8 cellular contexts compared by ENCODE assay signal in the genomic region with DNA sequence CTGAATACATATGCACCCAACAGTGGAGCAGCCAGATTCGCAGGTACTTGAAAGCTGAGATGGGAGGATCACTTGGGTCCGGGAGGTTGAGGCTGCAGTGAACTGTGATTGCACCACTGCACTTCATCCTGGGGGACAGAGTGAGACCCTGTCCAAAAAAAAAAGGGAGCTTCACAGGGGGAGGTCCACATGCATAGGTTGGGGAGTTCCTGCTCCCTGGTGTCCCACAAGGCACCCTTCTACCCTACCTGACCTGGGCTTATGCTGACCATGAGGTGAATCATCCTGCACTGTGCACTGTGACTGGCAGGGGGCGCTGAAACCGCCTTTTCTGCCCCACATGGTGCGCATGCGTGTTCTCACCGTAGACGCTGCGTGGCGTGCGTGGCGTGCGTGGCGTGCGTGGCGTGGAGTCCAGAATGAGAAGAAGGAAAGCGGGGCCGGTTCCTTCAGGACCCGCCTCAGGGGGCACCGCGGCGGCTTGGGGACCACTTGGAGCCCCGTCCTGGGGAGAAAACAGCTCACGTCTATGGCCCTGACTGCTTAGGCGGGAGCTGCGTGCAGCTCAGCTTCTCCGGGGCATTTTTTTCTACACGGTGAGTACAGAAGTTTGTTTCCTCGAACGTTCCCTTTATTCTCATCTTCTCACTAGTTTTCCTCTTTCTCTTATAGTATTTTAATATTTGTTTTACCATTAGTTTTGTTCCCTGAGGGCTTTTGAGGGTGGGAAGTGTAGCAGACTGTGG.
DNase-seq lines count a peak whose midpoint lies in the region; ATAC-seq and TF ChIP-seq lines count a peak whose summit lies in the region.

No MANE protein-coding gene starts in this region.

- H3K79me2 ChIP-seq in neural cell (replicated peaks; ENCODE audit: insufficient read depth, low read length): peaks cover 48% of the 10 kb centered on the region

- H3K27ac ChIP-seq in KOPT-K1 (ENCODE audit: low read depth, low read length, poor library complexity, severe bottlenecking): peak overlapping the region; percentile 65
- peak overlapping the region; percentile 54 for H3K27ac ChIP-seq in neural cell (ENCODE audit: low read length)

- H3K9me3 Mint-ChIP-seq in stimulated activated naive CD8-positive, alpha-beta T cell treated with anti-CD3 and anti-CD28 coated beads, Interleukin-15, amount 100 ng/mL, for 72 hours: no peaks in the 10 kb centered on the region

- no peaks in the 10 kb centered on the region for H3F3A ChIP-seq in neural cell (ENCODE audit: insufficient read depth, low read length, poor library complexity, severe bottlenecking)

- H3K9me3 ChIP-seq in KOPT-K1 (ENCODE audit: insufficient read depth, low read length, poor library complexity, severe bottlenecking) (no peaks in the 10 kb centered on the region), neural cell (ENCODE audit: low read length) (no peaks in the 10 kb centered on the region)

- peak overlapping the region; percentile 80 for H2AFZ ChIP-seq in neural cell (ENCODE audit: low read depth, low read length)

- H3K36me3 ChIP-seq in KOPT-K1 (ENCODE audit: insufficient read depth, low read length) (peaks cover 31% of the 10 kb centered on the region), neural cell (ENCODE audit: insufficient read depth, low read length) (no peaks in the 10 kb centered on the region)

- DNase-seq in DMS79 (lab: John Stamatoyannopoulos, UW) (peak; percentile 45), RPMI8226 (peak; percentile 90), fibroblast of the conjunctiva (ENCODE audit: low read depth) (peak; percentile 61)
- peak; percentile 77 for DNase-seq in activated T-helper 9 cell treated with anti-CD3 and anti-CD28 coated beads, Interleukin-2, amount 50 U/mL, for 16 hours (ENCODE audit: low read depth)
- peak; percentile 88 to 89 for DNase-seq in stimulated activated naive CD8-positive, alpha-beta T cell treated with anti-CD3 and anti-CD28 coated beads, Interleukin-15, amount 100 ng/mL, for 72 hours

- peak overlapping the region; percentile 79 to 94 for H3K4me3 Mint-ChIP-seq in stimulated activated naive CD8-positive, alpha-beta T cell treated with anti-CD3 and anti-CD28 coated beads, Interleukin-15, amount 100 ng/mL, for 72 hours

- H4K20me1 ChIP-seq in neural cell (ENCODE audit: insufficient read depth): no peaks in the 10 kb centered on the region

- H3K4me2 ChIP-seq in neural cell (ENCODE audit: low read length): peak overlapping the region; percentile 87

- ATAC-seq in GM21619 (IDR thresholded peaks at IDR 0.05; ENCODE audit: unreplicated experiment): peak; percentile 74
- peak; percentile 92 for ATAC-seq in stimulated activated naive CD8-positive, alpha-beta T cell treated with anti-CD3 and anti-CD28 coated beads, Interleukin-15, amount 100 ng/mL, for 72 hours

- no peaks in the 10 kb centered on the region for H3K9me2 ChIP-seq in neural cell (ENCODE audit: insufficient read depth, low read length)

- H3K4me1 Mint-ChIP-seq in stimulated activated naive CD8-positive, alpha-beta T cell treated with anti-CD3 and anti-CD28 coated beads, Interleukin-15, amount 100 ng/mL, for 72 hours: peaks cover 32% of the 10 kb centered on the region

- TF ChIP-seq CTCF in neural cell (IDR thresholded peaks at IDR 0.05; ENCODE audit: poor library complexity, severe bottlenecking): peak; percentile 99

- H3K27me3 ChIP-seq in neural cell (ENCODE audit: insufficient read depth, low read depth, low read length): no peaks in the 10 kb centered on the region

- H3K27me3 Mint-ChIP-seq in stimulated activated naive CD8-positive, alpha-beta T cell treated with anti-CD3 and anti-CD28 coated beads, Interleukin-15, amount 100 ng/mL, for 72 hours: no peaks in the 10 kb centered on the region

- peak overlapping the region; percentile 79 to 98 for H3K27ac Mint-ChIP-seq in stimulated activated naive CD8-positive, alpha-beta T cell treated with anti-CD3 and anti-CD28 coated beads, Interleukin-15, amount 100 ng/mL, for 72 hours

- H3K4me3 ChIP-seq in neural cell (ENCODE audit: low read length): peak overlapping the region; percentile 87

- TF ChIP-seq RAD21 in neural cell (conservative IDR thresholded peaks at IDR 0.05): peak; percentile 76

- peak; percentile 29 for TF ChIP-seq EP300 in neural cell (conservative IDR thresholded peaks at IDR 0.05; ENCODE audit: poor library complexity, severe bottlenecking)

- H3K9ac ChIP-seq in neural cell (ENCODE audit: low read length): peak overlapping the region; percentile 78

TF ChIP-seq in neural cell, 6 proteins besides CTCF, POLR2A, EP300 and RAD21:
- TF ChIP-seq SMC3 (conservative IDR thresholded peaks at IDR 0.05; ENCODE audit: poor library complexity): peak; percentile 91
- TF ChIP-seq MXI1 (conservative IDR thresholded peaks at IDR 0.05; ENCODE audit: poor library complexity, severe bottlenecking): peak; percentile 95
- TF ChIP-seq POLR2AphosphoS5 (IDR thresholded peaks at IDR 0.05): peak; percentile 71
- TF ChIP-seq, protein P1, sequence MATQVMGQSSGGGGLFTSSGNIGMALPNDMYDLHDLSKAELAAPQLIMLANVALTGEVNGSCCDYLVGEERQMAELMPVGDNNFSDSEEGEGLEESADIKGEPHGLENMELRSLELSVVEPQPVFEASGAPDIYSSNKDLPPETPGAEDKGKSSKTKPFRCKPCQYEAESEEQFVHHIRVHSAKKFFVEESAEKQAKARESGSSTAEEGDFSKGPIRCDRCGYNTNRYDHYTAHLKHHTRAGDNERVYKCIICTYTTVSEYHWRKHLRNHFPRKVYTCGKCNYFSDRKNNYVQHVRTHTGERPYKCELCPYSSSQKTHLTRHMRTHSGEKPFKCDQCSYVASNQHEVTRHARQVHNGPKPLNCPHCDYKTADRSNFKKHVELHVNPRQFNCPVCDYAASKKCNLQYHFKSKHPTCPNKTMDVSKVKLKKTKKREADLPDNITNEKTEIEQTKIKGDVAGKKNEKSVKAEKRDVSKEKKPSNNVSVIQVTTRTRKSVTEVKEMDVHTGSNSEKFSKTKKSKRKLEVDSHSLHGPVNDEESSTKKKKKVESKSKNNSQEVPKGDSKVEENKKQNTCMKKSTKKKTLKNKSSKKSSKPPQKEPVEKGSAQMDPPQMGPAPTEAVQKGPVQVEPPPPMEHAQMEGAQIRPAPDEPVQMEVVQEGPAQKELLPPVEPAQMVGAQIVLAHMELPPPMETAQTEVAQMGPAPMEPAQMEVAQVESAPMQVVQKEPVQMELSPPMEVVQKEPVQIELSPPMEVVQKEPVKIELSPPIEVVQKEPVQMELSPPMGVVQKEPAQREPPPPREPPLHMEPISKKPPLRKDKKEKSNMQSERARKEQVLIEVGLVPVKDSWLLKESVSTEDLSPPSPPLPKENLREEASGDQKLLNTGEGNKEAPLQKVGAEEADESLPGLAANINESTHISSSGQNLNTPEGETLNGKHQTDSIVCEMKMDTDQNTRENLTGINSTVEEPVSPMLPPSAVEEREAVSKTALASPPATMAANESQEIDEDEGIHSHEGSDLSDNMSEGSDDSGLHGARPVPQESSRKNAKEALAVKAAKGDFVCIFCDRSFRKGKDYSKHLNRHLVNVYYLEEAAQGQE (IDR thresholded peaks at IDR 0.05; ENCODE audit: borderline replicate concordance): peak; percentile 45
- TF ChIP-seq EZH2 (IDR thresholded peaks at IDR 0.05; ENCODE audit: borderline replicate concordance, insufficient read depth, low read length, poor library complexity, severe bottlenecking): no peak
- TF ChIP-seq TAF1 (IDR thresholded peaks at IDR 0.05; ENCODE audit: low read depth): no peak

Comparison
In these comparisons a context has a peak if more than half of its experiments do, and no peak if none do; other contexts are left out.
1. Peak in every context shown above with its lines: DNase-seq, ATAC-seq, H3K4me3 ChIP-seq and H3K27ac ChIP-seq.